ENCODE assay signal across 36 cellular contexts in the genomic region with DNA sequence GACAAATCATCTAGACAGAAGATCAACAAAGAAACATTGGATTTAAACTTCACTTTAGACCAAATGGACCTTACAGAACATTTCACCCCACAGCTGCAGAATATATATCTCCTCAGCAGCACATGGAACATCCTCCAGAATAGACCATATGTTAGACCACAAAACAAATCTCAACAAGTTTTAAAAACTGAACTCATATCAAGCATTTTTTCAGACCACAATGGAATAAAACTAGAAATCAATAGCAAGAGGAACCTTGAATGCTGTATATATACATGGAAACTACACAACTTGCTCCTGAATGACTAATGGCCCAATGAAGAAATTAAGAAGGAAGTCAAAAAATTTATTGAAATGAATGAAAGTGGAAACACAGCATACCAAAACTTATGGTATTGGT.
"Had no signal": no experiment of that assay in that cellular context is flagged by ENCODE, and none has a peak within 500 bp of the region (broad histone marks: within the 10 kb centered on the region; RNA-seq: fewer than 3 reads in every experiment).

No MANE protein-coding gene starts in this region.

- H3K27ac Mint-ChIP-seq: activated B cell treated with CpG ODN at 0.5 μM for 24 hours; activated CD4-positive, alpha-beta memory T cell treated with anti-CD3 and anti-CD28 coated beads for 36 hours; activated CD4-positive, alpha-beta T cell treated with anti-CD3 and anti-CD28 coated beads, Interleukin-2, amount 10 ng/mL, durations not matched to agents 24 days and 14 days; activated CD8-positive, alpha-beta T cell treated with anti-CD3 and anti-CD28 coated beads for 36 hours; activated naive CD4-positive, alpha-beta T cell treated with anti-CD3 and anti-CD28 coated beads, Interleukin-2, amount 10 ng/mL, durations not matched to agents 7 days and 5 days; activated naive CD4-positive, alpha-beta T cell treated with anti-CD3 and anti-CD28 coated beads, Interleukin-2, amount 50 U/mL, for 24 hours; activated naive CD8-positive, alpha-beta T cell; activated naive CD8-positive, alpha-beta T cell treated with anti-CD3 and anti-CD28 coated beads, Interleukin-2, amount 10 ng/mL, durations not matched to agents 7 days and 5 days; activated naive CD8-positive, alpha-beta T cell treated with anti-CD3 and anti-CD28 coated beads, Interleukin-2, amount 50 U/mL, for 24 hours; activated T-cell treated with anti-CD3 and anti-CD28 coated beads, Interleukin-2, amount 50 U/mL, for 24 hours; activated T-helper 2 cell treated with anti-CD3 and anti-CD28 coated beads, Interferon-gamma antibody, Interleukin-2, Interleukin-4, amounts not matched to agents 10 μg/mL and 5 μg/mL and 100 μg/mL, durations not matched to agents 14 hours and 24 hours and 36 hours; brain; T-helper 1 cell treated with Interleukin-12 subunit alpha and Interleukin-12 subunit beta and Interleukin-4 antibody, amounts not matched to agents 30 μg/mL and 1 μg/mL, for 36 hours; T-helper 2 cell treated with Interferon-gamma antibody and Interleukin-4, amounts not matched to agents 5 μg/mL and 100 μg/mL, for 36 hours had no signal

- ATAC-seq: activated CD8-positive, alpha-beta T cell treated with anti-CD3 and anti-CD28 coated beads for 36 hours; activated naive CD8-positive, alpha-beta T cell treated with anti-CD3 and anti-CD28 coated beads, Interleukin-2, amount 50 U/mL, for 24 hours had no signal

- H3K36me3 ChIP-seq: ascending aorta, cardiac muscle cell had no signal

- H3K27me3 Mint-ChIP-seq: activated B cell treated with CpG ODN at 0.5 μM for 24 hours; activated CD4-positive, alpha-beta memory T cell treated with anti-CD3 and anti-CD28 coated beads for 36 hours; activated CD4-positive, alpha-beta T cell treated with anti-CD3 and anti-CD28 coated beads, Interleukin-2, amount 10 ng/mL, durations not matched to agents 24 days and 14 days; activated CD8-positive, alpha-beta T cell treated with anti-CD3 and anti-CD28 coated beads for 36 hours; activated naive CD4-positive, alpha-beta T cell treated with anti-CD3 and anti-CD28 coated beads, Interleukin-2, amount 10 ng/mL, durations not matched to agents 7 days and 5 days; activated naive CD4-positive, alpha-beta T cell treated with anti-CD3 and anti-CD28 coated beads, Interleukin-2, amount 50 U/mL, for 24 hours; activated naive CD8-positive, alpha-beta T cell; activated naive CD8-positive, alpha-beta T cell treated with anti-CD3 and anti-CD28 coated beads, Interleukin-2, amount 10 ng/mL, durations not matched to agents 7 days and 5 days; activated naive CD8-positive, alpha-beta T cell treated with anti-CD3 and anti-CD28 coated beads, Interleukin-2, amount 50 U/mL, for 24 hours; activated T-cell treated with anti-CD3 and anti-CD28 coated beads, Interleukin-2, amount 50 U/mL, for 24 hours; central memory CD8-positive, alpha-beta T cell had no signal

- H3K36me3 Mint-ChIP-seq: activated naive CD4-positive, alpha-beta T cell treated with anti-CD3 and anti-CD28 coated beads, Interleukin-2, amount 10 ng/mL, durations not matched to agents 7 days and 5 days; activated naive CD8-positive, alpha-beta T cell treated with anti-CD3 and anti-CD28 coated beads, Interleukin-2, amount 10 ng/mL, durations not matched to agents 7 days and 5 days; brain had no signal

- FAIRE-seq: TTC549 had no signal

- H3K4me1 Mint-ChIP-seq: activated B cell treated with CpG ODN at 0.5 μM for 24 hours; activated CD4-positive, alpha-beta T cell treated with anti-CD3 and anti-CD28 coated beads, Interleukin-2, amount 10 ng/mL, durations not matched to agents 24 days and 14 days; activated naive CD4-positive, alpha-beta T cell treated with anti-CD3 and anti-CD28 coated beads, Interleukin-2, amount 10 ng/mL, durations not matched to agents 7 days and 5 days; activated naive CD4-positive, alpha-beta T cell treated with anti-CD3 and anti-CD28 coated beads, Interleukin-2, amount 50 U/mL, for 24 hours; activated naive CD8-positive, alpha-beta T cell treated with anti-CD3 and anti-CD28 coated beads, Interleukin-2, amount 10 ng/mL, durations not matched to agents 7 days and 5 days; activated naive CD8-positive, alpha-beta T cell treated with anti-CD3 and anti-CD28 coated beads, Interleukin-2, amount 50 U/mL, for 24 hours; brain; central memory CD8-positive, alpha-beta T cell had no signal

- H3K4me1 ChIP-seq: ascending aorta had no signal

- H3K27ac ChIP-seq: ascending aorta, cardiac muscle cell, VCaP had no signal

- DNase-seq: activated B cell treated with CpG ODN at 0.5 μM for 24 hours; activated CD4-positive, alpha-beta memory T cell treated with anti-CD3 and anti-CD28 coated beads for 36 hours; activated CD4-positive, alpha-beta T cell treated with anti-CD3 and anti-CD28 coated beads for 4 hours; activated CD4-positive, alpha-beta T cell treated with anti-CD3 and anti-CD28 coated beads, Interleukin-2, amount 10 ng/mL, durations not matched to agents 24 days and 14 days; activated CD4-positive, alpha-beta T cell treated with anti-CD3 and anti-CD28 coated beads, Interleukin-2, amount 50 U/mL, for 1 hour; activated CD4-positive, alpha-beta T cell treated with anti-CD3 and anti-CD28 coated beads, Interleukin-2, amount 50 U/mL, for 4 hours; activated CD4-positive, CD25-positive, alpha-beta regulatory T cell treated with anti-CD3 and anti-CD28 coated beads, Interleukin-2, amount 50 U/mL, for 72 hours; activated CD8-positive, alpha-beta memory T cell treated with anti-CD3 and anti-CD28 coated beads, Interleukin-2, amount 50 U/mL, for 48 hours; activated CD8-positive, alpha-beta T cell treated with anti-CD3 and anti-CD28 coated beads for 36 hours; activated effector memory CD4-positive, alpha-beta T cell treated with Interleukin-2 at 50 U/mL for 16 hours; activated gamma-delta T cell; activated naive CD4-positive, alpha-beta T cell treated with anti-CD3 and anti-CD28 coated beads, Interleukin-2, amount 10 ng/mL, durations not matched to agents 7 days and 5 days; activated naive CD4-positive, alpha-beta T cell treated with Interleukin-2 at 50 U/mL for 16 hours; activated naive CD8-positive, alpha-beta T cell treated with anti-CD3 and anti-CD28 coated beads, Interleukin-2, amount 10 ng/mL, durations not matched to agents 7 days and 5 days; activated naive CD8-positive, alpha-beta T cell treated with anti-CD3 and anti-CD28 coated beads, Interleukin-2, amount 50 U/mL, for 24 hours; activated T-cell treated with anti-CD3 and anti-CD28 coated beads, Interleukin-2, amount 50 U/mL, for 24 hours; activated T-cell treated with anti-CD3 and anti-CD28 coated beads, Interleukin-2, amount 50 U/mL, for 48 hours; amygdala; anterior cingulate cortex; caudate nucleus; cerebellar nuclear complex; SW 1271; T-helper 1 cell; T-helper 2 cell; T-helper 9 cell had no signal

- H3K27me3 ChIP-seq: ascending aorta, cardiac muscle cell had no signal

- H3K4me3 Mint-ChIP-seq: activated B cell treated with CpG ODN at 0.5 μM for 24 hours; activated CD4-positive, alpha-beta memory T cell treated with anti-CD3 and anti-CD28 coated beads for 36 hours; activated CD4-positive, alpha-beta T cell treated with anti-CD3 and anti-CD28 coated beads, Interleukin-2, amount 10 ng/mL, durations not matched to agents 24 days and 14 days; activated CD8-positive, alpha-beta T cell treated with anti-CD3 and anti-CD28 coated beads for 36 hours; activated naive CD4-positive, alpha-beta T cell treated with anti-CD3 and anti-CD28 coated beads, Interleukin-2, amount 10 ng/mL, durations not matched to agents 7 days and 5 days; activated naive CD4-positive, alpha-beta T cell treated with anti-CD3 and anti-CD28 coated beads, Interleukin-2, amount 50 U/mL, for 24 hours; activated naive CD8-positive, alpha-beta T cell; activated naive CD8-positive, alpha-beta T cell treated with anti-CD3 and anti-CD28 coated beads, Interleukin-2, amount 10 ng/mL, durations not matched to agents 7 days and 5 days; activated naive CD8-positive, alpha-beta T cell treated with anti-CD3 and anti-CD28 coated beads, Interleukin-2, amount 50 U/mL, for 24 hours; activated T-cell treated with anti-CD3 and anti-CD28 coated beads, Interleukin-2, amount 50 U/mL, for 24 hours; brain; central memory CD8-positive, alpha-beta T cell; T-helper 1 cell treated with Interleukin-12 subunit alpha and Interleukin-12 subunit beta and Interleukin-4 antibody, amounts not matched to agents 30 μg/mL and 1 μg/mL, for 36 hours; T-helper 2 cell treated with Interferon-gamma antibody and Interleukin-4, amounts not matched to agents 5 μg/mL and 100 μg/mL, for 36 hours had no signal

- H3K4me3 ChIP-seq: ascending aorta, cardiac muscle cell had no signal
